Comparison of ENCODE assay signal across 8 cellular contexts in genomic region chr3:59480486-59480995, GRCh38.
DNase-seq lines count a peak whose midpoint lies in the region; ATAC-seq lines count a peak whose summit lies in the region.

No MANE protein-coding gene starts in this region.

- H3K4me1 ChIP-seq in skeletal muscle satellite cell (ENCODE audit: control insufficient read depth, insufficient read depth, low read length) = peaks cover 20% of the 10 kb centered on the region

- H3K9ac ChIP-seq in skeletal muscle satellite cell (ENCODE audit: low read depth, low read length) = peak overlapping the region; percentile 22

- H3K27me3 Mint-ChIP-seq in activated CD4-positive, alpha-beta T cell treated with anti-CD3 and anti-CD28 coated beads for 36 hours = no peaks in the 10 kb centered on the region
- no peaks in the 10 kb centered on the region for H3K27me3 Mint-ChIP-seq in activated T-helper 17 cell treated with anti-CD3 and anti-CD28 coated beads, Interleukin-2, amount 50 U/mL, for 72 hours

- H3K36me3 Mint-ChIP-seq in activated CD4-positive, alpha-beta T cell treated with anti-CD3 and anti-CD28 coated beads for 36 hours (ENCODE audit: low read depth) = no peaks in the 10 kb centered on the region
- H3K36me3 Mint-ChIP-seq in activated T-helper 17 cell treated with anti-CD3 and anti-CD28 coated beads, Interleukin-2, amount 50 U/mL, for 72 hours (ENCODE audit: low read depth) = no peaks in the 10 kb centered on the region

- H3K4me2 ChIP-seq in skeletal muscle satellite cell (ENCODE audit: low read length) = peak overlapping the region; percentile 65

- peak overlapping the region; percentile 39 for H3K27ac Mint-ChIP-seq in activated CD4-positive, alpha-beta T cell treated with anti-CD3 and anti-CD28 coated beads for 36 hours
- peak overlapping the region; percentile 20 for H3K27ac Mint-ChIP-seq in activated T-helper 17 cell treated with anti-CD3 and anti-CD28 coated beads, Interleukin-2, amount 50 U/mL, for 72 hours

- H3K4me1 Mint-ChIP-seq in activated CD4-positive, alpha-beta T cell treated with anti-CD3 and anti-CD28 coated beads for 36 hours = peaks cover 13% of the 10 kb centered on the region
- H3K4me1 Mint-ChIP-seq in activated T-helper 17 cell treated with anti-CD3 and anti-CD28 coated beads, Interleukin-2, amount 50 U/mL, for 72 hours = peaks cover 6% of the 10 kb centered on the region

- H3K27me3 ChIP-seq in skeletal muscle satellite cell (ENCODE audit: control insufficient read depth, insufficient read depth, low read length) = no peaks in the 10 kb centered on the region

- peak overlapping the region; percentile 6 for H3K4me3 Mint-ChIP-seq in activated CD4-positive, alpha-beta T cell treated with anti-CD3 and anti-CD28 coated beads for 36 hours
- peak overlapping the region; percentile 65 for H3K4me3 Mint-ChIP-seq in activated T-helper 17 cell treated with anti-CD3 and anti-CD28 coated beads, Interleukin-2, amount 50 U/mL, for 72 hours

- ATAC-seq in activated CD4-positive, alpha-beta T cell treated with anti-CD3 and anti-CD28 coated beads for 36 hours = peak; percentile 65
- peak; percentile 63 for ATAC-seq in HG03095 (IDR thresholded peaks at IDR 0.05; ENCODE audit: unreplicated experiment)
- ATAC-seq in activated T-helper 17 cell treated with anti-CD3 and anti-CD28 coated beads, Interleukin-2, amount 50 U/mL, for 72 hours (replicated peaks) = peak; percentile 82

- CTCF ChIA-PET in activated CD4-positive, alpha-beta T cell treated with anti-CD3 and anti-CD28 coated beads for 36 hours (lab: Charles Lee) = interaction anchor here (1.1 kb wide), 1 partner anchor 12 kb away, joined by 3 read pairs; no protein-coding TSS in a partner anchor

- POLR2A ChIA-PET in activated CD4-positive, alpha-beta T cell treated with anti-CD3 and anti-CD28 coated beads for 36 hours (lab: Charles Lee) = no interaction called here

- no peaks in the 10 kb centered on the region for H3K9me3 Mint-ChIP-seq in activated CD4-positive, alpha-beta T cell treated with anti-CD3 and anti-CD28 coated beads for 36 hours (ENCODE audit: low read depth)
- no peaks in the 10 kb centered on the region for H3K9me3 Mint-ChIP-seq in activated T-helper 17 cell treated with anti-CD3 and anti-CD28 coated beads, Interleukin-2, amount 50 U/mL, for 72 hours

- peak overlapping the region; percentile 44 for H3K4me3 ChIP-seq in skeletal muscle satellite cell (ENCODE audit: low read length)

- no peaks in the 10 kb centered on the region for H3K36me3 ChIP-seq in skeletal muscle satellite cell (ENCODE audit: insufficient read depth, low read length)

- DNase-seq in activated CD4-positive, alpha-beta T cell treated with anti-CD3 and anti-CD28 coated beads for 36 hours = peak; percentile 31
- DNase-seq in activated CD4-positive, alpha-beta T cell treated with anti-CD3 and anti-CD28 coated beads, Interleukin-2, amount 50 U/mL, for 4 hours = no peak
- DNase-seq in stimulated activated CD8-positive, alpha-beta memory T cell treated with anti-CD3 and anti-CD28 coated beads, Interleukin-4, amount 100 ng/mL, for 48 hours = no peak
- no peak for DNase-seq in central memory CD4-positive, alpha-beta T cell
- DNase-seq in occipital lobe (lab: John Stamatoyannopoulos, UW) = no peak

- H3K9me3 ChIP-seq in skeletal muscle satellite cell (replicated peaks; ENCODE audit: low read length) = no peaks in the 10 kb centered on the region

- intact Hi-C loops in activated CD4-positive, alpha-beta T cell treated with anti-CD3 and anti-CD28 coated beads for 36 hours (cut with DNase I, micrococcal nuclease) = loop anchor here in 1 of 2 experiments (2.0 kb wide), 1 partner anchor 22 kb away; no protein-coding TSS in a partner anchor
